In the genomic region with DNA sequence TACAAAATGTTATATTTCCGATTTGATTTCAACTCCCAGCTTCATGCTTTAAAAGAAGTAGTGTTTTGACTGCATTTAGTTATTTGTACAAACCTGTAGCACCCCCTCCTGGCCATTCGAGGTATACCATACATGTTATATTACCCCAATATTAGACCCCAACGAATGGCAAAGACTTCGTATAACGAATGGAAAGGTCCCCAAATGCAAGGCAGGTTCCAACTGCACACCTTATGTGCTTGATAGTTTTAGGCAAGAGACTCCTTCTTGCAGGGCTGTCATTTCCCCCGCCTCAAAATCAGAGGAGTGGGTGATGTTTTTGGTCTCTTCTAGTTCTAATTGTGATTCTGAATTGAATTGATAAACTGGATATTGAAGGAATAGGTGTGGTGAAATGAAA, we compare ENCODE assay signal across 9 cellular contexts.
DNase-seq lines count a peak whose midpoint lies in the region; ATAC-seq and TF ChIP-seq lines count a peak whose summit lies in the region.
"Had no signal": no experiment of that assay in that cellular context is flagged by ENCODE, and none has a peak within 500 bp of the region (broad histone marks: within the 10 kb centered on the region; RNA-seq: fewer than 3 reads in every experiment).

No MANE protein-coding gene starts in this region.

- no peaks in the 10 kb centered on the region for H3K27me3 ChIP-seq in SU-DHL-6 (ENCODE audit: low read length)
- H3K27me3 ChIP-seq: BLaER1 treated with 17β-estradiol and CSF1 and Interleukin-3, amounts not matched to agents 10 nM and 100 nM had no signal

- H3K79me2 ChIP-seq in SU-DHL-6 (ENCODE audit: insufficient read depth, low read length): no peaks in the 10 kb centered on the region

- peak; percentile 84 for TF ChIP-seq CTCF in SU-DHL-6 (IDR thresholded peaks at IDR 0.05; ENCODE audit: insufficient read depth, low read length, poor library complexity, severe bottlenecking)
- peak; percentile 63 for TF ChIP-seq CTCF in cardiac fibroblast (IDR thresholded peaks at IDR 0.05; ENCODE audit: low read depth, low read length)

- ATAC-seq in HG02759 (IDR thresholded peaks at IDR 0.05; ENCODE audit: unreplicated experiment): peak; percentile 49

- H3K4me2 ChIP-seq in SU-DHL-6 (ENCODE audit: low read depth, low read length, poor library complexity, severe bottlenecking): no peak overlapping the region
- H3K4me2 ChIP-seq: BLaER1 treated with 17β-estradiol and CSF1 and Interleukin-3, amounts not matched to agents 10 nM and 100 nM had no signal

- no peaks in the 10 kb centered on the region for H3K9me3 ChIP-seq in SU-DHL-6 (ENCODE audit: insufficient read depth, low read length)

- no peaks in the 10 kb centered on the region for H3K9me2 ChIP-seq in SU-DHL-6 (replicated peaks; ENCODE audit: insufficient read depth, low read length)

- H3K4me3 ChIP-seq in SU-DHL-6 (ENCODE audit: insufficient read depth, low read length, poor library complexity, severe bottlenecking) (no peak overlapping the region), cardiac fibroblast (replicated peaks in 1 of 2; ENCODE audit: low read depth in 2 of 2, low read length in 2 of 2) (no peak overlapping the region)
- H3K4me3 ChIP-seq: BLaER1 treated with 17β-estradiol and CSF1 and Interleukin-3, amounts not matched to agents 10 nM and 100 nM had no signal

- H4K20me1 ChIP-seq in SU-DHL-6 (ENCODE audit: low read depth, low read length): no peaks in the 10 kb centered on the region

- no peak overlapping the region for H3K9ac ChIP-seq in SU-DHL-6 (ENCODE audit: low read length)
- H3K9ac ChIP-seq: BLaER1 treated with 17β-estradiol and CSF1 and Interleukin-3, amounts not matched to agents 10 nM and 100 nM had no signal

- DNase-seq in NCI-H1417 (lab: John Stamatoyannopoulos, UW) (peak; percentile 17 to 54 (median 41)), NCI-H1417 treated with DMSO at 0.1 percent for 48 hours (lab: John Stamatoyannopoulos, UW) (no peak), cardiac fibroblast (ENCODE audit: low read depth in 2 of 2) (peak; percentile 62 to 63), midbrain (lab: John Stamatoyannopoulos, UW) (peak; percentile 23), NCI-H2029 treated with DMSO at 0.1 percent for 48 hours (lab: John Stamatoyannopoulos, UW) (no peak), cerebellum (ENCODE audit: low spot score) (no peak)

- no peaks in the 10 kb centered on the region for H3K36me3 ChIP-seq in SU-DHL-6 (ENCODE audit: low read length)

- H3F3A ChIP-seq in SU-DHL-6 (ENCODE audit: insufficient read depth): no peaks in the 10 kb centered on the region

- no peak overlapping the region for H2AFZ ChIP-seq in SU-DHL-6 (ENCODE audit: low read depth, low read length, severe bottlenecking)

- no peak overlapping the region for H3K27ac ChIP-seq in SU-DHL-6 (ENCODE audit: low read depth, low read length)
- H3K27ac ChIP-seq: BLaER1 treated with 17β-estradiol and CSF1 and Interleukin-3, amounts not matched to agents 10 nM and 100 nM had no signal

Comparison
In these comparisons a context has a peak if more than half of its experiments do, and no peak if none do; other contexts are left out.
1. DNase-seq: peak in NCI-H1417 (3 of 3), cardiac fibroblast (2 of 2) and midbrain (single experiment); none in NCI-H1417 treated with DMSO at 0.1 percent for 48 hours (single experiment), NCI-H2029 treated with DMSO at 0.1 percent for 48 hours (single experiment) and cerebellum (single experiment).